Comparison of ENCODE assay signal across 1 cellular context in the genomic region with DNA sequence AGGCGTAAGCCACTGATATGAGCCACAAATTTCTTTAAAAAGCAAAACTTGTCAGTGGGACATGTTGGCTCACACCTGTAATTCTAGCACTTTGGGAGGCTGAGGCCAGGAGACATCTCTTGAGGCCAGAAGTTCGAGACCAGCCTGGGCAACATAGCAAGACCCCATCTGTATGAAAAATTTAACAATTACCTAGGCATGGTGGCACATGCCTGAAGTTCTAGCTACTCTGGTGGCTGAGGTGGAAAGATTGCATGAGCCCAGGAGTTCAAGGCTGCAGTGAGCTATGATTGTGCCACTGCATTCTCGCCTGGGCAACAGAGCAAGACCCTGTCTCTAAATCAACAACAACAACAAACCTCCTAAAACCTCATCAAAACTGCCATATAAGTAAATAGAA.
TF ChIP-seq lines count a peak whose summit lies in the region.

No MANE protein-coding gene starts in this region.

TF ChIP-seq in HepG2, 621 proteins besides CTCF, POLR2A, EP300 and RAD21:
- TF ChIP-seq, protein P1, sequence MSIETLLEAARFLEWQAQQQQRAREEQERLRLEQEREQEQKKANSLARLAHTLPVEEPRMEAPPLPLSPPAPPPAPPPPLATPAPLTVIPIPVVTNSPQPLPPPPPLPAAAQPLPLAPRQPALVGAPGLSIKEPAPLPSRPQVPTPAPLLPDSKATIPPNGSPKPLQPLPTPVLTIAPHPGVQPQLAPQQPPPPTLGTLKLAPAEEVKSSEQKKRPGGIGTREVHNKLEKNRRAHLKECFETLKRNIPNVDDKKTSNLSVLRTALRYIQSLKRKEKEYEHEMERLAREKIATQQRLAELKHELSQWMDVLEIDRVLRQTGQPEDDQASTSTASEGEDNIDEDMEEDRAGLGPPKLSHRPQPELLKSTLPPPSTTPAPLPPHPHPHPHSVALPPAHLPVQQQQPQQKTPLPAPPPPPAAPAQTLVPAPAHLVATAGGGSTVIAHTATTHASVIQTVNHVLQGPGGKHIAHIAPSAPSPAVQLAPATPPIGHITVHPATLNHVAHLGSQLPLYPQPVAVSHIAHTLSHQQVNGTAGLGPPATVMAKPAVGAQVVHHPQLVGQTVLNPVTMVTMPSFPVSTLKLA (IDR thresholded peaks at IDR 0.05) = no peak
- 0 out of 2 replicates have a peak, but pooled peaks have one; percentile 20 for TF ChIP-seq ZNF121 (CRISPR knock-in tag; IDR thresholded peaks at IDR 0.05)
